8 cellular contexts compared by ENCODE assay signal in the genomic region with DNA sequence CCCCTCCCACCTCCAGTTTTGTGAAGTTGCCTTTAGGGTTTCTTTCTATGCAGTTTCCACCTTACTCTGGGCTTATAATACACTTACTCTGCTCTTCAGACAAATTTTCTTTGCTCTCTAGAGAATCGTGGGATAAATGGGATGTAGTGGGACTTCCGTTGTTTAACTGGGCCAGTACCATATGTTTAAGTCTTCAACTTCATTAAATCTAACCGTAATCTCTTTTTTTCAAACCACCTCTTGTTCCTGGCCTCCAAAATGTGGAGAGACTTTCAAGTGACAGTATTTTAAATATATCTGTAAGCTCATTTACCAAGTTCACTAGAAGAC.
DNase-seq lines count a peak whose midpoint lies in the region; ATAC-seq and TF ChIP-seq lines count a peak whose summit lies in the region.

No MANE protein-coding gene starts in this region.

- H3K36me3 ChIP-seq in GM06990 (ENCODE audit: control insufficient read depth, insufficient read depth, low read length) (no peaks in the 10 kb centered on the region), OCI-LY3 (replicated peaks; ENCODE audit: low read depth, low read length) (peaks cover 13% of the 10 kb centered on the region), parathyroid adenoma (ENCODE audit: control insufficient read depth, insufficient read depth, low read length) (no peaks in the 10 kb centered on the region)

- H3K79me2 ChIP-seq in OCI-LY3 (ENCODE audit: low read length) (peaks cover 59% of the 10 kb centered on the region), parathyroid adenoma (no peaks in the 10 kb centered on the region)

- DNase-seq in GM06990 (ENCODE audit: extremely low read depth, insufficient read length) (no peak), epithelial cell of esophagus (ENCODE audit: low read depth) (no peak)
- DNase-seq in stimulated activated CD4-positive, alpha-beta T cell treated with anti-CD3 and anti-CD28 coated beads, Interleukin-4, amount 100 ng/mL, for 24 hours = no peak

- H4K20me1 ChIP-seq in OCI-LY3 (ENCODE audit: insufficient read depth, low read length) = peaks cover 41% of the 10 kb centered on the region

- H2AFZ ChIP-seq in OCI-LY3 (ENCODE audit: low read depth, low read length) = no peak overlapping the region
- H2AFZ ChIP-seq in parathyroid adenoma = no peak overlapping the region

- peak overlapping the region; percentile 77 for H3K4me3 ChIP-seq in GM06990 (replicated peaks; ENCODE audit: low read depth, low read length)
- peak overlapping the region; percentile 90 for H3K4me3 ChIP-seq in OCI-LY3 (ENCODE audit: low read length)
- H3K4me3 ChIP-seq in epithelial cell of esophagus (ENCODE audit: low read length) = peak overlapping the region; percentile 90
- H3K4me3 ChIP-seq in parathyroid adenoma (ENCODE audit: low read depth, low read length) = peak overlapping the region; percentile 59

- H3K9me3 ChIP-seq in OCI-LY3 (ENCODE audit: insufficient read depth, low read length) (no peaks in the 10 kb centered on the region), parathyroid adenoma (ENCODE audit: control insufficient read depth, low read length) (no peaks in the 10 kb centered on the region)

- H3K27ac ChIP-seq in OCI-LY3 (ENCODE audit: low read length) (peak overlapping the region; percentile 54), parathyroid adenoma (no peak overlapping the region)

- ATAC-seq in GM19452 (IDR thresholded peaks at IDR 0.05; ENCODE audit: unreplicated experiment) (no peak), GM19324 (IDR thresholded peaks at IDR 0.05; ENCODE audit: low FRiP score, unreplicated experiment) (no peak), HG03457 (IDR thresholded peaks at IDR 0.05; ENCODE audit: unreplicated experiment) (no peak)

- H3K9ac ChIP-seq in OCI-LY3 (ENCODE audit: low read length) = peak overlapping the region; percentile 85
- no peak overlapping the region for H3K9ac ChIP-seq in parathyroid adenoma

- H3K4me2 ChIP-seq in OCI-LY3 (ENCODE audit: low read length) = peak overlapping the region; percentile 88
- H3K4me2 ChIP-seq in parathyroid adenoma (ENCODE audit: low read length) = peak overlapping the region; percentile 85

- H3K4me1 ChIP-seq in OCI-LY3 (ENCODE audit: low read length) (peaks cover 32% of the 10 kb centered on the region), parathyroid adenoma (no peaks in the 10 kb centered on the region)

- no peaks in the 10 kb centered on the region for H3K27me3 ChIP-seq in GM06990 (replicated peaks; ENCODE audit: control insufficient read depth, insufficient read depth, low read length)
- no peaks in the 10 kb centered on the region for H3K27me3 ChIP-seq in OCI-LY3 (ENCODE audit: low read depth, low read length)
- H3K27me3 ChIP-seq in parathyroid adenoma (ENCODE audit: control insufficient read depth, insufficient read depth, low read length) = no peaks in the 10 kb centered on the region

- TF ChIP-seq CTCF in GM06990 (IDR thresholded peaks at IDR 0.05; ENCODE audit: insufficient read depth, low read length, poor library complexity, severe bottlenecking) (no peak), OCI-LY3 (IDR thresholded peaks at IDR 0.05; ENCODE audit: low read depth, low read length) (no peak), epithelial cell of esophagus (IDR thresholded peaks at IDR 0.05; ENCODE audit: insufficient read depth, low read depth, low read length, missing control alignments) (no peak), parathyroid adenoma (IDR thresholded peaks at IDR 0.05) (no peak)
